Comparison of ENCODE assay signal across 1 cellular context in genomic region chr10:96043157-96043894, GRCh38.
TF ChIP-seq lines count a peak whose summit lies in the region.

A gene with protein sequence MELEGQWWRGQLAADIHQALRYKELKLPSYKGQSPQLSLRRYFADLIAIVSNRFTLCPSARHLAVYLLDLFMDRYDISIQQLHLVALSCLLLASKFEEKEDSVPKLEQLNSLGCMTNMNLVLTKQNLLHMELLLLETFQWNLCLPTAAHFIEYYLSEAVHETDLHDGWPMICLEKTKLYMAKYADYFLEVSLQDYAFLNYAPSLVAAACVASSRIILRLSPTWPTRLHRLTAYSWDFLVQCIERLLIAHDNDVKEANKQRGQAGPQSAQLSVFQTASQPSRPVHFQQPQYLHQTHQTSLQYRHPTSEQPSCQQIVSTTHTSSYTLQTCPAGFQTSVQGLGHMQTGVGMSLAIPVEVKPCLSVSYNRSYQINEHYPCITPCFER (plus strand): TSS chr10:96043583. CDS start chr10:96044394, 811 bp downstream.

TF ChIP-seq in HepG2, 621 proteins besides CTCF, POLR2A, EP300 and RAD21 (continued from another document and continues in another):
- TF ChIP-seq, protein P1, sequence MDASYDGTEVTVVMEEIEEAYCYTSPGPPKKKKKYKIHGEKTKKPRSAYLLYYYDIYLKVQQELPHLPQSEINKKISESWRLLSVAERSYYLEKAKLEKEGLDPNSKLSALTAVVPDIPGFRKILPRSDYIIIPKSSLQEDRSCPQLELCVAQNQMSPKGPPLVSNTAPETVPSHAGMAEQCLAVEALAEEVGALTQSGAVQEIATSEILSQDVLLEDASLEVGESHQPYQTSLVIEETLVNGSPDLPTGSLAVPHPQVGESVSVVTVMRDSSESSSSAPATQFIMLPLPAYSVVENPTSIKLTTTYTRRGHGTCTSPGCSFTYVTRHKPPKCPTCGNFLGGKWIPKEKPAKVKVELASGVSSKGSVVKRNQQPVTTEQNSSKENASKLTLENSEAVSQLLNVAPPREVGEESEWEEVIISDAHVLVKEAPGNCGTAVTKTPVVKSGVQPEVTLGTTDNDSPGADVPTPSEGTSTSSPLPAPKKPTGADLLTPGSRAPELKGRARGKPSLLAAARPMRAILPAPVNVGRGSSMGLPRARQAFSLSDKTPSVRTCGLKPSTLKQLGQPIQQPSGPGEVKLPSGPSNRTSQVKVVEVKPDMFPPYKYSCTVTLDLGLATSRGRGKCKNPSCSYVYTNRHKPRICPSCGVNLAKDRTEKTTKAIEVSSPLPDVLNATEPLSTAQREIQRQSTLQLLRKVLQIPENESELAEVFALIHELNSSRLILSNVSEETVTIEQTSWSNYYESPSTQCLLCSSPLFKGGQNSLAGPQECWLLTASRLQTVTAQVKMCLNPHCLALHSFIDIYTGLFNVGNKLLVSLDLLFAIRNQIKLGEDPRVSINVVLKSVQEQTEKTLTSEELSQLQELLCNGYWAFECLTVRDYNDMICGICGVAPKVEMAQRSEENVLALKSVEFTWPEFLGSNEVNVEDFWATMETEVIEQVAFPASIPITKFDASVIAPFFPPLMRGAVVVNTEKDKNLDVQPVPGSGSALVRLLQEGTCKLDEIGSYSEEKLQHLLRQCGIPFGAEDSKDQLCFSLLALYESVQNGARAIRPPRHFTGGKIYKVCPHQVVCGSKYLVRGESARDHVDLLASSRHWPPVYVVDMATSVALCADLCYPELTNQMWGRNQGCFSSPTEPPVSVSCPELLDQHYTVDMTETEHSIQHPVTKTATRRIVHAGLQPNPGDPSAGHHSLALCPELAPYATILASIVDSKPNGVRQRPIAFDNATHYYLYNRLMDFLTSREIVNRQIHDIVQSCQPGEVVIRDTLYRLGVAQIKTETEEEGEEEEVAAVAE (CRISPR knock-in tag; IDR thresholded peaks at IDR 0.05; ENCODE audit: borderline replicate concordance) = peak; percentile 99
- TF ChIP-seq ZNF577 (CRISPR knock-in tag; IDR thresholded peaks at IDR 0.05; ENCODE audit: borderline replicate concordance, low read depth) (no peak), ZNF546 (CRISPR knock-in tag; conservative IDR thresholded peaks at IDR 0.05) (peak; percentile 83; the same call in 1 of the 2 replicates), ATF7-NPFF (CRISPR knock-in tag; IDR thresholded peaks at IDR 0.05; ENCODE audit: low read depth) (peak; percentile 85; the same call in 1 of the 2 replicates), MIXL1 (CRISPR knock-in tag; IDR thresholded peaks at IDR 0.05) (no peak), SALL2 (CRISPR knock-in tag; IDR thresholded peaks at IDR 0.05) (peak; percentile 73; the same call in 1 of the 2 replicates), ZBTB7B (CRISPR knock-in tag; IDR thresholded peaks at IDR 0.05) (0 out of 2 replicates have a peak, but pooled peaks have one; percentile 43), ZNF850 (CRISPR knock-in tag; conservative IDR thresholded peaks at IDR 0.05) (no peak), SRSF1 (optimal IDR thresholded peaks at IDR 0.05; ENCODE audit: low read depth, low read length) (no peak), ZNF382 (CRISPR knock-in tag; IDR thresholded peaks at IDR 0.05; ENCODE audit: borderline replicate concordance) (no peak), ZNF792 (CRISPR knock-in tag; IDR thresholded peaks at IDR 0.05) (no peak; the same call in 1 of the 2 replicates), AGO1 (IDR thresholded peaks at IDR 0.05; ENCODE audit: low read depth, low read length, poor library complexity, severe bottlenecking) (no peak), FOXC1 (CRISPR knock-in tag; IDR thresholded peaks at IDR 0.05; ENCODE audit: borderline replicate concordance) (peak; percentile 76; the same call in 1 of the 2 replicates), HOXA3 (CRISPR knock-in tag; IDR thresholded peaks at IDR 0.05) (peak; percentile 85), SP1 (IDR thresholded peaks at IDR 0.05) (no peak), SP1 (CRISPR knock-in tag; IDR thresholded peaks at IDR 0.05) (no peak), ZNF7 (CRISPR knock-in tag; IDR thresholded peaks at IDR 0.05) (no peak), CEBPB (IDR thresholded peaks at IDR 0.05; ENCODE audit: borderline replicate concordance, low read depth, low read length) (no peak), ZNF33A (CRISPR knock-in tag; IDR thresholded peaks at IDR 0.05; ENCODE audit: borderline replicate concordance) (no peak), ZNF703 (CRISPR knock-in tag; IDR thresholded peaks at IDR 0.05; ENCODE audit: borderline replicate concordance) (peak; percentile 71; the same call in 1 of the 2 replicates), MAFK (conservative IDR thresholded peaks at IDR 0.05 in 1 of 2, IDR thresholded peaks at IDR 0.05 in 1 of 2; ENCODE audit: low read length in 2 of 2) (no peak), CHCHD3 (CRISPR knock-in tag; IDR thresholded peaks at IDR 0.05) (peak; percentile 66; the same call in 1 of the 2 replicates), ZBTB7A (CRISPR knock-in tag; IDR thresholded peaks at IDR 0.05) (0 out of 2 replicates have a peak, but pooled peaks have one; percentile 32), STAG1 (CRISPR knock-in tag; IDR thresholded peaks at IDR 0.05) (no peak), SIN3A (IDR thresholded peaks at IDR 0.05; ENCODE audit: borderline replicate concordance, low read depth, low read length) (peak; percentile 82; the same call in 1 of the 2 replicates), MEIS2 (CRISPR knock-in tag; IDR thresholded peaks at IDR 0.05) (peak; percentile 68), ZNF432 (CRISPR knock-in tag; IDR thresholded peaks at IDR 0.05; ENCODE audit: borderline replicate concordance) (no peak), ZFP37 (CRISPR knock-in tag; IDR thresholded peaks at IDR 0.05; ENCODE audit: borderline replicate concordance) (no peak)
- TF ChIP-seq, protein P2, sequence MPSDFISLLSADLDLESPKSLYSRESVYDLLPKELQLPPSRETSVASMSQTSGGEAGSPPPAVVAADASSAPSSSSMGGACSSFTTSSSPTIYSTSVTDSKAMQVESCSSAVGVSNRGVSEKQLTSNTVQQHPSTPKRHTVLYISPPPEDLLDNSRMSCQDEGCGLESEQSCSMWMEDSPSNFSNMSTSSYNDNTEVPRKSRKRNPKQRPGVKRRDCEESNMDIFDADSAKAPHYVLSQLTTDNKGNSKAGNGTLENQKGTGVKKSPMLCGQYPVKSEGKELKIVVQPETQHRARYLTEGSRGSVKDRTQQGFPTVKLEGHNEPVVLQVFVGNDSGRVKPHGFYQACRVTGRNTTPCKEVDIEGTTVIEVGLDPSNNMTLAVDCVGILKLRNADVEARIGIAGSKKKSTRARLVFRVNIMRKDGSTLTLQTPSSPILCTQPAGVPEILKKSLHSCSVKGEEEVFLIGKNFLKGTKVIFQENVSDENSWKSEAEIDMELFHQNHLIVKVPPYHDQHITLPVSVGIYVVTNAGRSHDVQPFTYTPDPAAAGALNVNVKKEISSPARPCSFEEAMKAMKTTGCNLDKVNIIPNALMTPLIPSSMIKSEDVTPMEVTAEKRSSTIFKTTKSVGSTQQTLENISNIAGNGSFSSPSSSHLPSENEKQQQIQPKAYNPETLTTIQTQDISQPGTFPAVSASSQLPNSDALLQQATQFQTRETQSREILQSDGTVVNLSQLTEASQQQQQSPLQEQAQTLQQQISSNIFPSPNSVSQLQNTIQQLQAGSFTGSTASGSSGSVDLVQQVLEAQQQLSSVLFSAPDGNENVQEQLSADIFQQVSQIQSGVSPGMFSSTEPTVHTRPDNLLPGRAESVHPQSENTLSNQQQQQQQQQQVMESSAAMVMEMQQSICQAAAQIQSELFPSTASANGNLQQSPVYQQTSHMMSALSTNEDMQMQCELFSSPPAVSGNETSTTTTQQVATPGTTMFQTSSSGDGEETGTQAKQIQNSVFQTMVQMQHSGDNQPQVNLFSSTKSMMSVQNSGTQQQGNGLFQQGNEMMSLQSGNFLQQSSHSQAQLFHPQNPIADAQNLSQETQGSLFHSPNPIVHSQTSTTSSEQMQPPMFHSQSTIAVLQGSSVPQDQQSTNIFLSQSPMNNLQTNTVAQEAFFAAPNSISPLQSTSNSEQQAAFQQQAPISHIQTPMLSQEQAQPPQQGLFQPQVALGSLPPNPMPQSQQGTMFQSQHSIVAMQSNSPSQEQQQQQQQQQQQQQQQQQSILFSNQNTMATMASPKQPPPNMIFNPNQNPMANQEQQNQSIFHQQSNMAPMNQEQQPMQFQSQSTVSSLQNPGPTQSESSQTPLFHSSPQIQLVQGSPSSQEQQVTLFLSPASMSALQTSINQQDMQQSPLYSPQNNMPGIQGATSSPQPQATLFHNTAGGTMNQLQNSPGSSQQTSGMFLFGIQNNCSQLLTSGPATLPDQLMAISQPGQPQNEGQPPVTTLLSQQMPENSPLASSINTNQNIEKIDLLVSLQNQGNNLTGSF (CRISPR knock-in tag; IDR thresholded peaks at IDR 0.05) = peak; percentile 94
- TF ChIP-seq, protein P3, sequence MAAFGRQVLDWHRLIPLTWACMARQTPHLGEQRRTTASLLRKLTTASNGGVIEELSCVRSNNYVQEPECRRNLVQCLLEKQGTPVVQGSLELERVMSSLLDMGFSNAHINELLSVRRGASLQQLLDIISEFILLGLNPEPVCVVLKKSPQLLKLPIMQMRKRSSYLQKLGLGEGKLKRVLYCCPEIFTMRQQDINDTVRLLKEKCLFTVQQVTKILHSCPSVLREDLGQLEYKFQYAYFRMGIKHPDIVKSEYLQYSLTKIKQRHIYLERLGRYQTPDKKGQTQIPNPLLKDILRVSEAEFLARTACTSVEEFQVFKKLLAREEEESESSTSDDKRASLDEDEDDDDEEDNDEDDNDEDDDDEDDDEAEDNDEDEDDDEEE (CRISPR knock-in tag; IDR thresholded peaks at IDR 0.05) = peak; percentile 81; the same call in 1 of the 2 replicates
- TF ChIP-seq, protein P4, sequence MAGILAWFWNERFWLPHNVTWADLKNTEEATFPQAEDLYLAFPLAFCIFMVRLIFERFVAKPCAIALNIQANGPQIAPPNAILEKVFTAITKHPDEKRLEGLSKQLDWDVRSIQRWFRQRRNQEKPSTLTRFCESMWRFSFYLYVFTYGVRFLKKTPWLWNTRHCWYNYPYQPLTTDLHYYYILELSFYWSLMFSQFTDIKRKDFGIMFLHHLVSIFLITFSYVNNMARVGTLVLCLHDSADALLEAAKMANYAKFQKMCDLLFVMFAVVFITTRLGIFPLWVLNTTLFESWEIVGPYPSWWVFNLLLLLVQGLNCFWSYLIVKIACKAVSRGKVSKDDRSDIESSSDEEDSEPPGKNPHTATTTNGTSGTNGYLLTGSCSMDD (CRISPR knock-in tag; IDR thresholded peaks at IDR 0.05) = no peak; the same call in 1 of the 2 replicates
- TF ChIP-seq, protein P5, sequence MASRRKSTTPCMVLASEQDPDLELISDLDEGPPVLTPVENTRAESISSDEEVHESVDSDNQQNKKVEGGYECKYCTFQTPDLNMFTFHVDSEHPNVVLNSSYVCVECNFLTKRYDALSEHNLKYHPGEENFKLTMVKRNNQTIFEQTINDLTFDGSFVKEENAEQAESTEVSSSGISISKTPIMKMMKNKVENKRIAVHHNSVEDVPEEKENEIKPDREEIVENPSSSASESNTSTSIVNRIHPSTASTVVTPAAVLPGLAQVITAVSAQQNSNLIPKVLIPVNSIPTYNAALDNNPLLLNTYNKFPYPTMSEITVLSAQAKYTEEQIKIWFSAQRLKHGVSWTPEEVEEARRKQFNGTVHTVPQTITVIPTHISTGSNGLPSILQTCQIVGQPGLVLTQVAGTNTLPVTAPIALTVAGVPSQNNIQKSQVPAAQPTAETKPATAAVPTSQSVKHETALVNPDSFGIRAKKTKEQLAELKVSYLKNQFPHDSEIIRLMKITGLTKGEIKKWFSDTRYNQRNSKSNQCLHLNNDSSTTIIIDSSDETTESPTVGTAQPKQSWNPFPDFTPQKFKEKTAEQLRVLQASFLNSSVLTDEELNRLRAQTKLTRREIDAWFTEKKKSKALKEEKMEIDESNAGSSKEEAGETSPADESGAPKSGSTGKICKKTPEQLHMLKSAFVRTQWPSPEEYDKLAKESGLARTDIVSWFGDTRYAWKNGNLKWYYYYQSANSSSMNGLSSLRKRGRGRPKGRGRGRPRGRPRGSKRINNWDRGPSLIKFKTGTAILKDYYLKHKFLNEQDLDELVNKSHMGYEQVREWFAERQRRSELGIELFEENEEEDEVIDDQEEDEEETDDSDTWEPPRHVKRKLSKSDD (CRISPR knock-in tag; IDR thresholded peaks at IDR 0.05; ENCODE audit: low read depth) = no peak; the same call in 1 of the 2 replicates
- TF ChIP-seq, protein P6, sequence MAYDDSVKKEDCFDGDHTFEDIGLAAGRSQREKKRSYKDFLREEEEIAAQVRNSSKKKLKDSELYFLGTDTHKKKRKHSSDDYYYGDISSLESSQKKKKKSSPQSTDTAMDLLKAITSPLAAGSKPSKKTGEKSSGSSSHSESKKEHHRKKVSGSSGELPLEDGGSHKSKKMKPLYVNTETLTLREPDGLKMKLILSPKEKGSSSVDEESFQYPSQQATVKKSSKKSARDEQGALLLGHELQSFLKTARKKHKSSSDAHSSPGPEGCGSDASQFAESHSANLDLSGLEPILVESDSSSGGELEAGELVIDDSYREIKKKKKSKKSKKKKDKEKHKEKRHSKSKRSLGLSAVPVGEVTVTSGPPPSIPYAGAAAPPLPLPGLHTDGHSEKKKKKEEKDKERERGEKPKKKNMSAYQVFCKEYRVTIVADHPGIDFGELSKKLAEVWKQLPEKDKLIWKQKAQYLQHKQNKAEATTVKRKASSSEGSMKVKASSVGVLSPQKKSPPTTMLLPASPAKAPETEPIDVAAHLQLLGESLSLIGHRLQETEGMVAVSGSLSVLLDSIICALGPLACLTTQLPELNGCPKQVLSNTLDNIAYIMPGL (CRISPR knock-in tag; IDR thresholded peaks at IDR 0.05; ENCODE audit: borderline replicate concordance in 1 of 2, low read depth in 1 of 2) = peak; percentile 77 to 92; a peak in 3 of 4 replicates
- TF ChIP-seq, protein P7, sequence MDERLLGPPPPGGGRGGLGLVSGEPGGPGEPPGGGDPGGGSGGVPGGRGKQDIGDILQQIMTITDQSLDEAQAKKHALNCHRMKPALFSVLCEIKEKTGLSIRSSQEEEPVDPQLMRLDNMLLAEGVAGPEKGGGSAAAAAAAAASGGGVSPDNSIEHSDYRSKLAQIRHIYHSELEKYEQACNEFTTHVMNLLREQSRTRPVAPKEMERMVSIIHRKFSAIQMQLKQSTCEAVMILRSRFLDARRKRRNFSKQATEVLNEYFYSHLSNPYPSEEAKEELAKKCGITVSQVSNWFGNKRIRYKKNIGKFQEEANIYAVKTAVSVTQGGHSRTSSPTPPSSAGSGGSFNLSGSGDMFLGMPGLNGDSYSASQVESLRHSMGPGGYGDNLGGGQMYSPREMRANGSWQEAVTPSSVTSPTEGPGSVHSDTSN (CRISPR knock-in tag; IDR thresholded peaks at IDR 0.05) = no peak
- TF ChIP-seq, protein P8, sequence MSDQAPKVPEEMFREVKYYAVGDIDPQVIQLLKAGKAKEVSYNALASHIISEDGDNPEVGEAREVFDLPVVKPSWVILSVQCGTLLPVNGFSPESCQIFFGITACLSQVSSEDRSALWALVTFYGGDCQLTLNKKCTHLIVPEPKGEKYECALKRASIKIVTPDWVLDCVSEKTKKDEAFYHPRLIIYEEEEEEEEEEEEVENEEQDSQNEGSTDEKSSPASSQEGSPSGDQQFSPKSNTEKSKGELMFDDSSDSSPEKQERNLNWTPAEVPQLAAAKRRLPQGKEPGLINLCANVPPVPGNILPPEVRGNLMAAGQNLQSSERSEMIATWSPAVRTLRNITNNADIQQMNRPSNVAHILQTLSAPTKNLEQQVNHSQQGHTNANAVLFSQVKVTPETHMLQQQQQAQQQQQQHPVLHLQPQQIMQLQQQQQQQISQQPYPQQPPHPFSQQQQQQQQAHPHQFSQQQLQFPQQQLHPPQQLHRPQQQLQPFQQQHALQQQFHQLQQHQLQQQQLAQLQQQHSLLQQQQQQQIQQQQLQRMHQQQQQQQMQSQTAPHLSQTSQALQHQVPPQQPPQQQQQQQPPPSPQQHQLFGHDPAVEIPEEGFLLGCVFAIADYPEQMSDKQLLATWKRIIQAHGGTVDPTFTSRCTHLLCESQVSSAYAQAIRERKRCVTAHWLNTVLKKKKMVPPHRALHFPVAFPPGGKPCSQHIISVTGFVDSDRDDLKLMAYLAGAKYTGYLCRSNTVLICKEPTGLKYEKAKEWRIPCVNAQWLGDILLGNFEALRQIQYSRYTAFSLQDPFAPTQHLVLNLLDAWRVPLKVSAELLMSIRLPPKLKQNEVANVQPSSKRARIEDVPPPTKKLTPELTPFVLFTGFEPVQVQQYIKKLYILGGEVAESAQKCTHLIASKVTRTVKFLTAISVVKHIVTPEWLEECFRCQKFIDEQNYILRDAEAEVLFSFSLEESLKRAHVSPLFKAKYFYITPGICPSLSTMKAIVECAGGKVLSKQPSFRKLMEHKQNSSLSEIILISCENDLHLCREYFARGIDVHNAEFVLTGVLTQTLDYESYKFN (CRISPR knock-in tag; conservative IDR thresholded peaks at IDR 0.05) = 0 out of 2 replicates have a peak, but pooled peaks have one; percentile 35
